Comparison of ENCODE assay signal across 22 cellular contexts in the genomic region with DNA sequence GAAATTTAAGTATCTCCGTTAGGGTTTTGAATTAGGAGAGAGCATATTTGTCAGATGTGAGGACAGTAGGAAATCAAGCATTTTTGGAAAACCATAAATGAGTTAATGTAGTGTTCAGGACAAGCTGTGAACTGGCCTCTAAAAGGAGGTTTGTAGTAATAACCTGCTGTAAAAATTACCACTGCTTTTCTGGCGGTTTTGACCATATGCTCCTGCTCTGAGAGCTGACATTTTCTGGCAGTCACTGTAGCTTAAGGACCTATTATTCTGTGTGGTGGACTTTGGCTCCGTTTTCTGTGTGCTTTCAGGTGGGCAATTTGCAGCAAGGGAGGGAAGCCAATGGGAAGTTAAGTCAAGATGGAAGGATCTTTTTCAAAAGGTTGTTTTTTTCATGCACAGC.
DNase-seq lines count a peak whose midpoint lies in the region; ATAC-seq and TF ChIP-seq lines count a peak whose summit lies in the region.
"Had no signal": no experiment of that assay in that cellular context is flagged by ENCODE, and none has a peak within 500 bp of the region (broad histone marks: within the 10 kb centered on the region; RNA-seq: fewer than 3 reads in every experiment).

No MANE protein-coding gene starts in this region.

- ATAC-seq in GM23338: no peak
- no peak for ATAC-seq in gastrocnemius medialis
- no peak for ATAC-seq in foreskin keratinocyte
- ATAC-seq: HepG2 had no signal

- no peaks in the 10 kb centered on the region for H4K20me1 ChIP-seq in GM23338 (replicated peaks; ENCODE audit: insufficient read depth)

- H3K27me3 ChIP-seq in GM23338 (ENCODE audit: insufficient read depth) (no peaks in the 10 kb centered on the region), gastrocnemius medialis (no peaks in the 10 kb centered on the region), foreskin keratinocyte (no peaks in the 10 kb centered on the region), mesendoderm (ENCODE audit: insufficient read depth, low read length, poor library complexity) (no peaks in the 10 kb centered on the region)

- in situ Hi-C loops in gastrocnemius medialis (cut with MboI; ENCODE audit: low sequenced_read_pairs in 4 of 4): no loop called here

- H3K4ac ChIP-seq in mesendoderm (ENCODE audit: low read depth, low read length): no peak overlapping the region

- peak overlapping the region; percentile 64 for H2AFZ ChIP-seq in GM23338

- no peaks in the 10 kb centered on the region for H3K9me3 ChIP-seq in gastrocnemius medialis
- H3K9me3 ChIP-seq: Caco-2 had no signal

- no peak for TF ChIP-seq POLR2A in gastrocnemius medialis (IDR thresholded peaks at IDR 0.05)

- no peak overlapping the region for H3K56ac ChIP-seq in mesendoderm (ENCODE audit: low read length)

- H3K36me3 Mint-ChIP-seq in GM23338 (ENCODE audit: low read depth): no peaks in the 10 kb centered on the region
- H3K36me3 Mint-ChIP-seq: CD4-positive, alpha-beta memory T cell had no signal

- H3K27me3 Mint-ChIP-seq in GM23338 (ENCODE audit: insufficient read depth, low read depth, poor library complexity): no peaks in the 10 kb centered on the region

- H3K4me2 ChIP-seq in GM23338: no peak overlapping the region
- no peak overlapping the region for H3K4me2 ChIP-seq in mesendoderm (ENCODE audit: low read length)

- H4K8ac ChIP-seq in mesendoderm (ENCODE audit: low read depth, low read length): no peak overlapping the region

- 0 out of 2 replicates have a peak overlapping the region, but pooled peaks have one; percentile 24 for H3K27ac Mint-ChIP-seq in GM23338
- H3K27ac Mint-ChIP-seq: CD4-positive, alpha-beta memory T cell; T-helper 2 cell treated with Interferon-gamma antibody and Interleukin-4, amounts not matched to agents 5 μg/mL and 100 μg/mL, for 36 hours had no signal

- H3K36me3 ChIP-seq in GM23338 (ENCODE audit: insufficient read depth) (no peaks in the 10 kb centered on the region), gastrocnemius medialis (no peaks in the 10 kb centered on the region), mesendoderm (ENCODE audit: control insufficient read depth, insufficient read depth, low read length) (no peaks in the 10 kb centered on the region)

- no peak overlapping the region for H3K9ac ChIP-seq in mesendoderm (ENCODE audit: low read length)

- no peak overlapping the region for H3K23ac ChIP-seq in mesendoderm (ENCODE audit: low read length)

- H3K18ac ChIP-seq in mesendoderm (ENCODE audit: low read length): no peak overlapping the region

- H3K79me1 ChIP-seq in mesendoderm (ENCODE audit: low read length): no peaks in the 10 kb centered on the region

- H2BK120ac ChIP-seq in mesendoderm (ENCODE audit: low read depth, low read length): no peak overlapping the region

- no peaks in the 10 kb centered on the region; the same call in 1 of the 2 replicates for H3K4me1 ChIP-seq in GM23338 (ENCODE audit: insufficient read depth)
- peaks cover 18 to 22% of the 10 kb centered on the region in 2 donors for H3K4me1 ChIP-seq in gastrocnemius medialis
- H3K4me1 ChIP-seq in foreskin keratinocyte: no peaks in the 10 kb centered on the region
- H3K4me1 ChIP-seq in mesendoderm (ENCODE audit: control insufficient read depth, low read depth, low read length): no peaks in the 10 kb centered on the region
- H3K4me1 ChIP-seq: Caco-2 had no signal

- no peaks in the 10 kb centered on the region for H3F3A ChIP-seq in GM23338 (replicated peaks; ENCODE audit: low read depth)

- TF ChIP-seq CTCF in GM23338 (conservative IDR thresholded peaks at IDR 0.05; ENCODE audit: low read depth in 2 of 2) (no peak), gastrocnemius medialis (IDR thresholded peaks at IDR 0.05 in 4 of 5, conservative IDR thresholded peaks at IDR 0.05 in 1 of 5) (no peak), foreskin keratinocyte (conservative IDR thresholded peaks at IDR 0.05) (no peak)

- H3K79me2 ChIP-seq in GM23338 (replicated peaks; ENCODE audit: insufficient read depth) (no peaks in the 10 kb centered on the region), mesendoderm (ENCODE audit: control insufficient read depth, insufficient read depth, low read length) (no peaks in the 10 kb centered on the region)

- WGBS in mesendoderm (ENCODE audit: extremely low coverage, insufficient coverage, low lambda C conversion rate): no CpG with 5 or more reads among the region's 3 CpGs

- H2BK15ac ChIP-seq in mesendoderm (replicated peaks; ENCODE audit: low read depth): no peak overlapping the region

- peak; percentile 57 for DNase-seq in DMS 273 treated with DMSO at 0.1 percent for 48 hours (lab: John Stamatoyannopoulos, UW)
- DNase-seq in GM23338 (ENCODE audit: low spot score): no peak
- peak; percentile 56 for DNase-seq in NCI-H446 treated with DMSO at 0.1 percent for 48 hours (lab: John Stamatoyannopoulos, UW)
- DNase-seq in cerebellum (ENCODE audit: low spot score): peak; percentile 41
- no peak for DNase-seq in gastrocnemius medialis
- DNase-seq in foreskin keratinocyte: no peak
- no peak for DNase-seq in mesendoderm
- DNase-seq: Caco-2; CD4-positive, alpha-beta memory T cell; DMS79 treated with DMSO at 0.1 percent for 48 hours; H7; Karpas-422; NCI-H1105 treated with DMSO at 0.1 percent for 48 hours; NCI-H146; NCI-H2029 treated with DMSO at 0.1 percent for 48 hours; NCI-H510A; NCI-H774; RPMI8226; SHP77; T-helper 1 cell had no signal

- H4K5ac ChIP-seq in mesendoderm (ENCODE audit: low read length): no peak overlapping the region

- no peaks in the 10 kb centered on the region for H3K9me3 Mint-ChIP-seq in GM23338
- H3K9me3 Mint-ChIP-seq: T-helper 2 cell treated with Interferon-gamma antibody and Interleukin-4, amounts not matched to agents 5 μg/mL and 100 μg/mL, for 36 hours had no signal

- no peak overlapping the region for H2BK5ac ChIP-seq in mesendoderm (ENCODE audit: low read length)

- H3K4me3 ChIP-seq in GM23338: no peak overlapping the region
- no peak overlapping the region for H3K4me3 ChIP-seq in gastrocnemius medialis
- no peak overlapping the region for H3K4me3 ChIP-seq in mesendoderm (ENCODE audit: low read length)

- no peak overlapping the region for H2AK5ac ChIP-seq in mesendoderm (ENCODE audit: low read length)

- H3K27ac ChIP-seq in GM23338 (ENCODE audit: low read depth): no peak overlapping the region
- H3K27ac ChIP-seq in gastrocnemius medialis: no peak overlapping the region
- H3K27ac ChIP-seq in foreskin keratinocyte: no peak overlapping the region
- H3K27ac ChIP-seq in mesendoderm (ENCODE audit: low read depth, low read length): no peak overlapping the region

- intact Hi-C loops in gastrocnemius medialis (cut with DNase I; ENCODE audit: low total_unique reads): no loop called here

- peaks cover 5% of the 10 kb centered on the region; the same call in 1 of the 3 replicates for H3K4me1 Mint-ChIP-seq in GM23338
- H3K4me1 Mint-ChIP-seq: CD4-positive, alpha-beta memory T cell had no signal

- no peaks in the 10 kb centered on the region for H3K9me2 ChIP-seq in GM23338 (ENCODE audit: insufficient read depth)

- H3K4me3 Mint-ChIP-seq in GM23338: no peak overlapping the region
- H3K4me3 Mint-ChIP-seq: CD4-positive, alpha-beta memory T cell; T-helper 2 cell treated with Interferon-gamma antibody and Interleukin-4, amounts not matched to agents 5 μg/mL and 100 μg/mL, for 36 hours had no signal

TF ChIP-seq in GM23338, 12 proteins besides CTCF, POLR2A, EP300 and RAD21:
- TF ChIP-seq, protein P1, sequence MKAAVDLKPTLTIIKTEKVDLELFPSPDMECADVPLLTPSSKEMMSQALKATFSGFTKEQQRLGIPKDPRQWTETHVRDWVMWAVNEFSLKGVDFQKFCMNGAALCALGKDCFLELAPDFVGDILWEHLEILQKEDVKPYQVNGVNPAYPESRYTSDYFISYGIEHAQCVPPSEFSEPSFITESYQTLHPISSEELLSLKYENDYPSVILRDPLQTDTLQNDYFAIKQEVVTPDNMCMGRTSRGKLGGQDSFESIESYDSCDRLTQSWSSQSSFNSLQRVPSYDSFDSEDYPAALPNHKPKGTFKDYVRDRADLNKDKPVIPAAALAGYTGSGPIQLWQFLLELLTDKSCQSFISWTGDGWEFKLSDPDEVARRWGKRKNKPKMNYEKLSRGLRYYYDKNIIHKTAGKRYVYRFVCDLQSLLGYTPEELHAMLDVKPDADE (IDR thresholded peaks at IDR 0.05): no peak
- no peak for TF ChIP-seq POLR2AphosphoS5 (IDR thresholded peaks at IDR 0.05; ENCODE audit: low read depth)
- TF ChIP-seq EZH2phosphoT487 (IDR thresholded peaks at IDR 0.05; ENCODE audit: unreplicated experiment): no peak
- TF ChIP-seq CREB1 (CRISPR knock-in tag; IDR thresholded peaks at IDR 0.05; ENCODE audit: low read depth): no peak
- no peak for TF ChIP-seq ZNF331 (CRISPR knock-in tag; IDR thresholded peaks at IDR 0.05; ENCODE audit: low read depth)
- no peak for TF ChIP-seq STAT1 (IDR thresholded peaks at IDR 0.05; ENCODE audit: unreplicated experiment)
- TF ChIP-seq, protein P2, sequence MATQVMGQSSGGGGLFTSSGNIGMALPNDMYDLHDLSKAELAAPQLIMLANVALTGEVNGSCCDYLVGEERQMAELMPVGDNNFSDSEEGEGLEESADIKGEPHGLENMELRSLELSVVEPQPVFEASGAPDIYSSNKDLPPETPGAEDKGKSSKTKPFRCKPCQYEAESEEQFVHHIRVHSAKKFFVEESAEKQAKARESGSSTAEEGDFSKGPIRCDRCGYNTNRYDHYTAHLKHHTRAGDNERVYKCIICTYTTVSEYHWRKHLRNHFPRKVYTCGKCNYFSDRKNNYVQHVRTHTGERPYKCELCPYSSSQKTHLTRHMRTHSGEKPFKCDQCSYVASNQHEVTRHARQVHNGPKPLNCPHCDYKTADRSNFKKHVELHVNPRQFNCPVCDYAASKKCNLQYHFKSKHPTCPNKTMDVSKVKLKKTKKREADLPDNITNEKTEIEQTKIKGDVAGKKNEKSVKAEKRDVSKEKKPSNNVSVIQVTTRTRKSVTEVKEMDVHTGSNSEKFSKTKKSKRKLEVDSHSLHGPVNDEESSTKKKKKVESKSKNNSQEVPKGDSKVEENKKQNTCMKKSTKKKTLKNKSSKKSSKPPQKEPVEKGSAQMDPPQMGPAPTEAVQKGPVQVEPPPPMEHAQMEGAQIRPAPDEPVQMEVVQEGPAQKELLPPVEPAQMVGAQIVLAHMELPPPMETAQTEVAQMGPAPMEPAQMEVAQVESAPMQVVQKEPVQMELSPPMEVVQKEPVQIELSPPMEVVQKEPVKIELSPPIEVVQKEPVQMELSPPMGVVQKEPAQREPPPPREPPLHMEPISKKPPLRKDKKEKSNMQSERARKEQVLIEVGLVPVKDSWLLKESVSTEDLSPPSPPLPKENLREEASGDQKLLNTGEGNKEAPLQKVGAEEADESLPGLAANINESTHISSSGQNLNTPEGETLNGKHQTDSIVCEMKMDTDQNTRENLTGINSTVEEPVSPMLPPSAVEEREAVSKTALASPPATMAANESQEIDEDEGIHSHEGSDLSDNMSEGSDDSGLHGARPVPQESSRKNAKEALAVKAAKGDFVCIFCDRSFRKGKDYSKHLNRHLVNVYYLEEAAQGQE (IDR thresholded peaks at IDR 0.05; ENCODE audit: unreplicated experiment): no peak
- no peak for TF ChIP-seq NANOG (IDR thresholded peaks at IDR 0.05; ENCODE audit: borderline replicate concordance)
- TF ChIP-seq JUNB (IDR thresholded peaks at IDR 0.05; ENCODE audit: unreplicated experiment): no peak
- TF ChIP-seq EZH2 (IDR thresholded peaks at IDR 0.05; ENCODE audit: low read depth, unreplicated experiment): no peak

Comparison
In these comparisons a context has a peak if more than half of its experiments do, and no peak if none do; other contexts are left out.
1. DNase-seq: peak in DMS 273 treated with DMSO at 0.1 percent for 48 hours (single experiment), NCI-H446 treated with DMSO at 0.1 percent for 48 hours (single experiment) and cerebellum (single experiment); none in GM23338 (single experiment), gastrocnemius medialis (0 of 2), foreskin keratinocyte (0 of 2) and mesendoderm (single experiment).